In genomic region chr16:49592507-49593422, GRCh38 we compare ENCODE assay signal across 9 cellular contexts.
DNase-seq lines count a peak whose midpoint lies in the region; ATAC-seq and TF ChIP-seq lines count a peak whose summit lies in the region.
"Had no signal": no experiment of that assay in that cellular context is flagged by ENCODE, and none has a peak within 500 bp of the region (broad histone marks: within the 10 kb centered on the region; RNA-seq: fewer than 3 reads in every experiment).

No MANE protein-coding gene starts in this region.

- H3K27ac ChIP-seq in CD8-positive, alpha-beta memory T cell (ENCODE audit: low read depth, low read length), result no peak overlapping the region
- H3K27ac ChIP-seq in psoas muscle, result no peak overlapping the region

- ATAC-seq in GM21515 (IDR thresholded peaks at IDR 0.05; ENCODE audit: unreplicated experiment) (peak; percentile 63), psoas muscle (peak in 3 of 4 donors; percentile 54 to 77 (median 62)), GM18858 (IDR thresholded peaks at IDR 0.05; ENCODE audit: unreplicated experiment) (no peak), omental fat pad (ENCODE audit: low FRiP score) (no peak)
- peak; percentile 83 for ATAC-seq in activated CD8-positive, alpha-beta T cell treated with anti-CD3 and anti-CD28 coated beads, Interleukin-2, amount 10 ng/mL, durations not matched to agents 7 days and 5 days

- no peaks in the 10 kb centered on the region for H3K9me3 ChIP-seq in CD8-positive, alpha-beta memory T cell (ENCODE audit: low read length)
- H3K9me3 ChIP-seq in psoas muscle, result no peaks in the 10 kb centered on the region

- CTCF ChIA-PET in CD8-positive, alpha-beta memory T cell (lab: Charles Lee), result interaction anchor here (0.9 to 3.0 kb wide), 9 partner anchors 9 to 189 kb away, joined by 3 to 14 read pairs (median 5); no protein-coding TSS in a partner anchor
- CTCF ChIA-PET in activated CD8-positive, alpha-beta T cell treated with anti-CD3 and anti-CD28 coated beads, Interleukin-2, amount 10 ng/mL, durations not matched to agents 7 days and 5 days (lab: Charles Lee), result interaction anchor here (0.7 to 2.8 kb wide), 16 partner anchors 9 to 284 kb away, joined by 3 to 15 read pairs (median 3); no protein-coding TSS in a partner anchor

- H3K4me3 Mint-ChIP-seq in CD8-positive, alpha-beta memory T cell, result no peak overlapping the region
- no peak overlapping the region for H3K4me3 Mint-ChIP-seq in activated CD8-positive, alpha-beta T cell treated with anti-CD3 and anti-CD28 coated beads, Interleukin-2, amount 10 ng/mL, durations not matched to agents 7 days and 5 days

- DNase-seq in CD8-positive, alpha-beta memory T cell, result peak in 3 of 5 donors; percentile 4 to 45 (median 28)
- DNase-seq in NCI-H1417 treated with DMSO at 0.1 percent for 48 hours (lab: John Stamatoyannopoulos, UW), result peak; percentile 8
- DNase-seq in activated CD8-positive, alpha-beta T cell treated with anti-CD3 and anti-CD28 coated beads, Interleukin-2, amount 10 ng/mL, durations not matched to agents 7 days and 5 days, result peak; percentile 56
- DNase-seq in fibroblast of peridontal ligament (ENCODE audit: extremely low read depth), result peak; percentile 32
- peak in 1 of 2 donors; percentile 64 for DNase-seq in psoas muscle
- no peak for DNase-seq in omental fat pad (ENCODE audit: low spot score)

- H3K27me3 Mint-ChIP-seq in CD8-positive, alpha-beta memory T cell, result peaks cover 4 to 31% of the 10 kb centered on the region in 2 donors
- peaks cover 15% of the 10 kb centered on the region for H3K27me3 Mint-ChIP-seq in activated CD8-positive, alpha-beta T cell treated with anti-CD3 and anti-CD28 coated beads, Interleukin-2, amount 10 ng/mL, durations not matched to agents 7 days and 5 days (ENCODE audit: low read depth)

- no peaks in the 10 kb centered on the region for H3K27me3 ChIP-seq in CD8-positive, alpha-beta memory T cell (ENCODE audit: insufficient read depth, low read length, poor library complexity, severe bottlenecking)
- H3K27me3 ChIP-seq in psoas muscle (ENCODE audit: insufficient read depth in 3 of 3, low read length in 2 of 3), result peaks cover 0 to 3% (median 0%) of the 10 kb centered on the region in 3 donors

- H3K27ac Mint-ChIP-seq in CD8-positive, alpha-beta memory T cell, result peak overlapping the region in 1 of 8 donors; percentile 15
- H3K27ac Mint-ChIP-seq in activated CD8-positive, alpha-beta T cell treated with anti-CD3 and anti-CD28 coated beads, Interleukin-2, amount 10 ng/mL, durations not matched to agents 7 days and 5 days, result no peak overlapping the region

- H3K4me1 ChIP-seq in CD8-positive, alpha-beta memory T cell (ENCODE audit: insufficient read depth, low read length), result peaks cover 8% of the 10 kb centered on the region
- H3K4me1 ChIP-seq in psoas muscle, result peaks cover 25% of the 10 kb centered on the region

- no peaks in the 10 kb centered on the region for H3K36me3 ChIP-seq in CD8-positive, alpha-beta memory T cell (ENCODE audit: insufficient read depth, low read length)
- no peaks in the 10 kb centered on the region for H3K36me3 ChIP-seq in psoas muscle (ENCODE audit: insufficient read depth in 1 of 2, low read depth in 1 of 2)

- intact Hi-C loops in psoas muscle (cut with DNase I), result loop anchor here (2.0 to 5.0 kb wide), 3 partner anchors 100 to 185 kb away; no protein-coding TSS in a partner anchor

- TF ChIP-seq CTCF in psoas muscle (IDR thresholded peaks at IDR 0.05) (peak; percentile 69), omental fat pad (IDR thresholded peaks at IDR 0.05) (peak in 1 of 3 donors; percentile 19)

- H3K4me3 ChIP-seq in CD8-positive, alpha-beta memory T cell (ENCODE audit: low read length), result no peak overlapping the region
- no peak overlapping the region for H3K4me3 ChIP-seq in psoas muscle
- H3K4me3 ChIP-seq: SK-N-MC had no signal

- no peaks in the 10 kb centered on the region for H3K9me3 Mint-ChIP-seq in CD8-positive, alpha-beta memory T cell
- H3K9me3 Mint-ChIP-seq in activated CD8-positive, alpha-beta T cell treated with anti-CD3 and anti-CD28 coated beads, Interleukin-2, amount 10 ng/mL, durations not matched to agents 7 days and 5 days (ENCODE audit: insufficient read depth), result no peaks in the 10 kb centered on the region

- WGBS in psoas muscle, 3 donors, result 50 to 63% (median 53%) methylated on average over 13 of the region's 13 CpGs

- peaks cover 0 to 7% (median 0%) of the 10 kb centered on the region in 3 donors for H3K4me1 Mint-ChIP-seq in CD8-positive, alpha-beta memory T cell
- H3K4me1 Mint-ChIP-seq in activated CD8-positive, alpha-beta T cell treated with anti-CD3 and anti-CD28 coated beads, Interleukin-2, amount 10 ng/mL, durations not matched to agents 7 days and 5 days (ENCODE audit: low read depth), result peaks cover 6% of the 10 kb centered on the region

- no peaks in the 10 kb centered on the region for H3K36me3 Mint-ChIP-seq in CD8-positive, alpha-beta memory T cell
- H3K36me3 Mint-ChIP-seq in activated CD8-positive, alpha-beta T cell treated with anti-CD3 and anti-CD28 coated beads, Interleukin-2, amount 10 ng/mL, durations not matched to agents 7 days and 5 days (ENCODE audit: low read depth), result no peaks in the 10 kb centered on the region

- POLR2A ChIA-PET in CD8-positive, alpha-beta memory T cell (lab: Charles Lee), result no interaction called here
- POLR2A ChIA-PET in activated CD8-positive, alpha-beta T cell treated with anti-CD3 and anti-CD28 coated beads, Interleukin-2, amount 10 ng/mL, durations not matched to agents 7 days and 5 days (lab: Charles Lee), result no interaction called here

Comparison
In these comparisons a context has a peak if more than half of its experiments do, and no peak if none do; other contexts are left out.
1. ATAC-seq: peak in GM21515 (single experiment), activated CD8-positive, alpha-beta T cell treated with anti-CD3 and anti-CD28 coated beads, Interleukin-2, amount 10 ng/mL, durations not matched to agents 7 days and 5 days (single experiment) and psoas muscle (3 of 4); none in GM18858 (single experiment) and omental fat pad (single experiment).